Comparison of ENCODE assay signal across 17 cellular contexts in the genomic region with DNA sequence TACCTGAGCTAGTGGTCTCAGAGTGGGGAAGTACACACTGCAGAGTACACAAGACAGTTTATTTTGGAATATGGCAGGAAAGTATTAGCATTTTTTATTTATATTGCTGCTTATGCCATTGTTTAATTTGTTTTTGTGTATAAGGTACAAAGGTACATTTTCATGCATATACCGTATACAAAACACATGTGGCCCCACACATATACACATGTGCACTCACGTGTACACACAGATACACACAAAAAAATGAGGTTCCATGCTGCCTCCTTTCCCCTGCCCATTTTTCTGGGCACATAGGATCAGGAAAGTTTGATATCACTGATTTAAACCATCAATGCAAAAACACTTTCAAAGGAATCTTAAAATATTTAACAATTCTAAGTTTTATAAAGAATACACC. TPM values are rescaled to one million over a fixed set of nuclear protein-coding genes. Genes with fewer than 3 reads are reported as not detected.
"Had no signal": no experiment of that assay in that cellular context is flagged by ENCODE, and none has a peak within 500 bp of the region (broad histone marks: within the 10 kb centered on the region; RNA-seq: fewer than 3 reads in every experiment).

No MANE protein-coding gene starts in this region.

- ATAC-seq: gastroesophageal sphincter; left lobe of liver; naive thymus-derived CD8-positive, alpha-beta T cell had no signal

- H3K36me3 ChIP-seq: transverse colon, vagina had no signal

- H3K27me3 Mint-ChIP-seq: activated CD4-positive, alpha-beta T cell treated with anti-CD3 and anti-CD28 coated beads, Interleukin-2, amount 10 ng/mL, durations not matched to agents 7 days and 5 days; activated naive CD4-positive, alpha-beta T cell treated with anti-CD3 and anti-CD28 coated beads, Interleukin-2, amount 10 ng/mL, durations not matched to agents 7 days and 5 days; naive thymus-derived CD8-positive, alpha-beta T cell had no signal

- H3K9me3 Mint-ChIP-seq: activated CD4-positive, alpha-beta T cell treated with anti-CD3 and anti-CD28 coated beads, Interleukin-2, amount 10 ng/mL, durations not matched to agents 7 days and 5 days; activated naive CD4-positive, alpha-beta T cell treated with anti-CD3 and anti-CD28 coated beads, Interleukin-2, amount 10 ng/mL, durations not matched to agents 7 days and 5 days; endodermal cell; naive thymus-derived CD8-positive, alpha-beta T cell had no signal

- H3K4me1 ChIP-seq: ascending aorta, vagina had no signal

- H3K27ac Mint-ChIP-seq: activated CD4-positive, alpha-beta T cell treated with anti-CD3 and anti-CD28 coated beads, Interleukin-2, amount 10 ng/mL, durations not matched to agents 7 days and 5 days; endodermal cell had no signal

- H3K9me3 ChIP-seq: ascending aorta, gastroesophageal sphincter, transverse colon, vagina had no signal

- H3K27me3 ChIP-seq: ascending aorta, gastroesophageal sphincter, transverse colon, vagina had no signal

- DNase-seq: activated CD4-positive, alpha-beta T cell treated with anti-CD3 and anti-CD28 coated beads, Interleukin-2, amount 10 ng/mL, durations not matched to agents 7 days and 5 days; activated naive CD4-positive, alpha-beta T cell treated with anti-CD3 and anti-CD28 coated beads, Interleukin-2, amount 10 ng/mL, durations not matched to agents 7 days and 5 days; endodermal cell; erythroblast; islet precursor cell; naive thymus-derived CD8-positive, alpha-beta T cell; nucleus accumbens; stimulated activated CD4-positive, alpha-beta T cell treated with anti-CD3 and anti-CD28 coated beads, Interleukin-4, amount 100 ng/mL, for 4 hours; stimulated activated CD8-positive, alpha-beta memory T cell treated with anti-CD3 and anti-CD28 coated beads, Interleukin-4, amount 100 ng/mL, for 48 hours; stimulated activated naive CD4-positive, alpha-beta T cell treated with Interleukin-2 at 50 U/mL for 16 hours; transverse colon had no signal

- H3K4me3 ChIP-seq: ascending aorta, gastroesophageal sphincter, skin epidermis, transverse colon, vagina had no signal

- H3K4me3 Mint-ChIP-seq: activated CD4-positive, alpha-beta T cell treated with anti-CD3 and anti-CD28 coated beads, Interleukin-2, amount 10 ng/mL, durations not matched to agents 7 days and 5 days; activated naive CD4-positive, alpha-beta T cell treated with anti-CD3 and anti-CD28 coated beads, Interleukin-2, amount 10 ng/mL, durations not matched to agents 7 days and 5 days; endodermal cell had no signal

- H3K27ac ChIP-seq: ascending aorta, gastroesophageal sphincter, transverse colon, vagina had no signal

RNA-seq across cellular contexts. Expression of gene IGSF6, which starts 12.9 kb away (rescaled TPM):
- total RNA-seq: endodermal cell had no signal

RNA-seq across cellular contexts. Expression of gene OTOA, which starts 24.3 kb away (rescaled TPM):
- total RNA-seq: ascending aorta, dermis microvascular lymphatic vessel endothelial cell, vagina had no signal
